ENCODE assay signal across 8 cellular contexts in genomic region chr19:38223617-38224013, GRCh38. TPM values are rescaled to one million over a fixed set of nuclear protein-coding genes. Genes with fewer than 3 reads are reported as not detected.
DNase-seq lines count a peak whose midpoint lies in the region; ATAC-seq and TF ChIP-seq lines count a peak whose summit lies in the region.

No MANE protein-coding gene starts in this region.

- H3K36me3 Mint-ChIP-seq in activated CD4-positive, alpha-beta T cell treated with anti-CD3 and anti-CD28 coated beads, Interleukin-2, amount 10 ng/mL, durations not matched to agents 7 days and 5 days (ENCODE audit: low read depth) = no peaks in the 10 kb centered on the region
- H3K36me3 Mint-ChIP-seq in WTC11 (no peaks in the 10 kb centered on the region), glutamatergic neuron (ENCODE audit: unreplicated experiment) (peaks cover 10% of the 10 kb centered on the region)

- peaks cover 18% of the 10 kb centered on the region for H3K4me1 Mint-ChIP-seq in activated CD4-positive, alpha-beta T cell treated with anti-CD3 and anti-CD28 coated beads, Interleukin-2, amount 10 ng/mL, durations not matched to agents 7 days and 5 days
- H3K4me1 Mint-ChIP-seq in WTC11 (peaks cover 25% of the 10 kb centered on the region), glutamatergic neuron (ENCODE audit: low read depth, unreplicated experiment) (peaks cover 19% of the 10 kb centered on the region)

- peak overlapping the region; percentile 11 for H3K4me3 Mint-ChIP-seq in activated CD4-positive, alpha-beta T cell treated with anti-CD3 and anti-CD28 coated beads, Interleukin-2, amount 10 ng/mL, durations not matched to agents 7 days and 5 days
- H3K4me3 Mint-ChIP-seq in WTC11 (peak overlapping the region; percentile 80), glutamatergic neuron (ENCODE audit: unreplicated experiment) (peak overlapping the region; percentile 93)

- H3K27ac ChIP-seq in suprapubic skin = no peak overlapping the region

- no peak overlapping the region for H3K27ac Mint-ChIP-seq in activated CD4-positive, alpha-beta T cell treated with anti-CD3 and anti-CD28 coated beads, Interleukin-2, amount 10 ng/mL, durations not matched to agents 7 days and 5 days
- H3K27ac Mint-ChIP-seq in WTC11 (peak overlapping the region; percentile 28; the same call in 1 of the 2 replicates), glutamatergic neuron (ENCODE audit: unreplicated experiment) (peak overlapping the region; percentile 40)

- peak overlapping the region; percentile 47 for H3K4me3 ChIP-seq in suprapubic skin

- peaks cover 49% of the 10 kb centered on the region for H3K27me3 Mint-ChIP-seq in activated CD4-positive, alpha-beta T cell treated with anti-CD3 and anti-CD28 coated beads, Interleukin-2, amount 10 ng/mL, durations not matched to agents 7 days and 5 days
- H3K27me3 Mint-ChIP-seq in WTC11 (ENCODE audit: low read depth) (peaks cover 15% of the 10 kb centered on the region), glutamatergic neuron (ENCODE audit: unreplicated experiment) (peaks cover 13% of the 10 kb centered on the region)

- no peak for TF ChIP-seq POLR2A in suprapubic skin (IDR thresholded peaks at IDR 0.05)

- WGBS in suprapubic skin = 15% methylated on average over 8 of the region's 13 CpGs

- no peak for DNase-seq in activated CD4-positive, alpha-beta T cell treated with anti-CD3 and anti-CD28 coated beads, Interleukin-2, amount 10 ng/mL, durations not matched to agents 7 days and 5 days
- DNase-seq in activated CD4-positive, alpha-beta T cell treated with anti-CD3 and anti-CD28 coated beads for 48 hours = no peak
- DNase-seq in WTC11 (ENCODE audit: low spot score) (no peak), glutamatergic neuron (no peak), suprapubic skin (ENCODE audit: low spot score in 2 of 2) (no peak), HCEC 1CT (no peak), NOMO-1 treated with dmso at 0.1 percent for 144 hours (lab: John Stamatoyannopoulos, UW; ENCODE audit: unreplicated experiment) (no peak)

- CTCF ChIA-PET in activated CD4-positive, alpha-beta T cell treated with anti-CD3 and anti-CD28 coated beads, Interleukin-2, amount 10 ng/mL, durations not matched to agents 7 days and 5 days (lab: Charles Lee) = no interaction called here
- CTCF ChIA-PET in WTC11 (lab: Charles Lee) = no interaction called here

- peaks cover 24% of the 10 kb centered on the region for H3K4me1 ChIP-seq in suprapubic skin

- ATAC-seq in WTC11 (no peak), HG02884 (IDR thresholded peaks at IDR 0.05; ENCODE audit: unreplicated experiment) (no peak)

- H3K27me3 ChIP-seq in suprapubic skin = peaks cover 77% of the 10 kb centered on the region

- H3K9me3 Mint-ChIP-seq in activated CD4-positive, alpha-beta T cell treated with anti-CD3 and anti-CD28 coated beads, Interleukin-2, amount 10 ng/mL, durations not matched to agents 7 days and 5 days = no peaks in the 10 kb centered on the region
- H3K9me3 Mint-ChIP-seq in WTC11 = no peaks in the 10 kb centered on the region
- H3K9me3 Mint-ChIP-seq in glutamatergic neuron (ENCODE audit: unreplicated experiment) = peaks cover 12% of the 10 kb centered on the region

- TF ChIP-seq CTCF in WTC11 (IDR thresholded peaks at IDR 0.05) (no peak), glutamatergic neuron (IDR thresholded peaks at IDR 0.05; ENCODE audit: partially characterized antibody, unreplicated experiment) (no peak), suprapubic skin (IDR thresholded peaks at IDR 0.05) (no peak)

- no peaks in the 10 kb centered on the region for H3K9me3 ChIP-seq in suprapubic skin

- TF ChIP-seq EP300 in suprapubic skin (IDR thresholded peaks at IDR 0.05) = no peak

- no peaks in the 10 kb centered on the region for H3K36me3 ChIP-seq in suprapubic skin

- POLR2A ChIA-PET in activated CD4-positive, alpha-beta T cell treated with anti-CD3 and anti-CD28 coated beads, Interleukin-2, amount 10 ng/mL, durations not matched to agents 7 days and 5 days (lab: Charles Lee) = no interaction called here
- POLR2A ChIA-PET in WTC11 (lab: Charles Lee) = no interaction called here

TF ChIP-seq in WTC11, 78 proteins besides CTCF, POLR2A, EP300 and RAD21:
- TF ChIP-seq EMX1 (CRISPR knock-in tag; IDR thresholded peaks at IDR 0.05) = no peak
- TF ChIP-seq CREM (CRISPR knock-in tag; IDR thresholded peaks at IDR 0.05) = no peak

RNA-seq across cellular contexts. Expression of gene DPF1, which starts 0.4 kb away (rescaled TPM):
- under 1 TPM; 0.12 to 0.20 TPM for total RNA-seq in activated CD4-positive, alpha-beta T cell treated with anti-CD3 and anti-CD28 coated beads, Interleukin-2, amount 10 ng/mL, durations not matched to agents 7 days and 5 days
- total RNA-seq in WTC11 (2021) = 5.2 to 6.8 TPM (median 5.9 TPM) in 3 replicates
- 33.8 TPM for total RNA-seq in glutamatergic neuron (ENCODE audit: unreplicated experiment)
- total RNA-seq in suprapubic skin = 1 to 10 TPM in 1 of 4 donors, not detected in 3; 1.1 TPM

RNA-seq across cellular contexts. Expression of gene PPP1R14A, which starts 32.6 kb away (rescaled TPM):
- total RNA-seq in activated CD4-positive, alpha-beta T cell treated with anti-CD3 and anti-CD28 coated beads, Interleukin-2, amount 10 ng/mL, durations not matched to agents 7 days and 5 days = not detected
- 32.3 to 33.8 TPM (median 33.4 TPM) in 3 replicates for total RNA-seq in WTC11 (2021)
- 327 TPM for total RNA-seq in glutamatergic neuron (ENCODE audit: unreplicated experiment)
- total RNA-seq in suprapubic skin = 10 to 100 TPM in 1 of 4 donors, 1 to 10 TPM in 3; 2.3 to 13.3 (median 7.7) TPM

RNA-seq across cellular contexts. Expression of gene SPINT2, which starts 40.8 kb away (rescaled TPM):
- 1 to 10 TPM; 8.9 to 9.3 TPM for total RNA-seq in activated CD4-positive, alpha-beta T cell treated with anti-CD3 and anti-CD28 coated beads, Interleukin-2, amount 10 ng/mL, durations not matched to agents 7 days and 5 days
- total RNA-seq in WTC11 (2021) (335 to 400 TPM (median 358 TPM) in 3 replicates), glutamatergic neuron (ENCODE audit: unreplicated experiment) (78.9 TPM), suprapubic skin (100 to 1,000 TPM; 359 to 639 (median 494) TPM)

Comparison
In these comparisons a context has a peak if more than half of its experiments do, and no peak if none do; other contexts are left out.
1. H3K4me3 Mint-ChIP-seq: peak in every context shown above with its lines; median percentile 93 in glutamatergic neuron; 80 in WTC11; 11 in activated CD4-positive, alpha-beta T cell treated with anti-CD3 and anti-CD28 coated beads, Interleukin-2, amount 10 ng/mL, durations not matched to agents 7 days and 5 days.